ENCODE assay signal across 1 cellular context in genomic region chr7:64314493-64315020, GRCh38.
TF ChIP-seq lines count a peak whose summit lies in the region.

No MANE protein-coding gene starts in this region.

TF ChIP-seq in WTC11, 78 proteins besides CTCF, POLR2A, EP300 and RAD21 (continued from another document):
- TF ChIP-seq AR (CRISPR knock-in tag; IDR thresholded peaks at IDR 0.05) (no peak), SMAD4 (CRISPR knock-in tag; IDR thresholded peaks at IDR 0.05) (no peak), CBFB (CRISPR knock-in tag; IDR thresholded peaks at IDR 0.05; ENCODE audit: low read depth) (no peak), MLX (CRISPR knock-in tag; IDR thresholded peaks at IDR 0.05) (no peak), PREB (CRISPR knock-in tag; IDR thresholded peaks at IDR 0.05; ENCODE audit: borderline replicate concordance) (no peak), ZNF423 (CRISPR knock-in tag; IDR thresholded peaks at IDR 0.05) (no peak), CREM (CRISPR knock-in tag; IDR thresholded peaks at IDR 0.05) (no peak), PRDM15 (CRISPR knock-in tag; IDR thresholded peaks at IDR 0.05) (no peak), ZNF317 (CRISPR knock-in tag; IDR thresholded peaks at IDR 0.05; ENCODE audit: borderline replicate concordance, low read depth) (no peak), FOXK1 (CRISPR knock-in tag; IDR thresholded peaks at IDR 0.05) (no peak), MYBL2 (CRISPR knock-in tag; IDR thresholded peaks at IDR 0.05) (no peak)
